Comparison of ENCODE assay signal across 2 cellular contexts in the genomic region with DNA sequence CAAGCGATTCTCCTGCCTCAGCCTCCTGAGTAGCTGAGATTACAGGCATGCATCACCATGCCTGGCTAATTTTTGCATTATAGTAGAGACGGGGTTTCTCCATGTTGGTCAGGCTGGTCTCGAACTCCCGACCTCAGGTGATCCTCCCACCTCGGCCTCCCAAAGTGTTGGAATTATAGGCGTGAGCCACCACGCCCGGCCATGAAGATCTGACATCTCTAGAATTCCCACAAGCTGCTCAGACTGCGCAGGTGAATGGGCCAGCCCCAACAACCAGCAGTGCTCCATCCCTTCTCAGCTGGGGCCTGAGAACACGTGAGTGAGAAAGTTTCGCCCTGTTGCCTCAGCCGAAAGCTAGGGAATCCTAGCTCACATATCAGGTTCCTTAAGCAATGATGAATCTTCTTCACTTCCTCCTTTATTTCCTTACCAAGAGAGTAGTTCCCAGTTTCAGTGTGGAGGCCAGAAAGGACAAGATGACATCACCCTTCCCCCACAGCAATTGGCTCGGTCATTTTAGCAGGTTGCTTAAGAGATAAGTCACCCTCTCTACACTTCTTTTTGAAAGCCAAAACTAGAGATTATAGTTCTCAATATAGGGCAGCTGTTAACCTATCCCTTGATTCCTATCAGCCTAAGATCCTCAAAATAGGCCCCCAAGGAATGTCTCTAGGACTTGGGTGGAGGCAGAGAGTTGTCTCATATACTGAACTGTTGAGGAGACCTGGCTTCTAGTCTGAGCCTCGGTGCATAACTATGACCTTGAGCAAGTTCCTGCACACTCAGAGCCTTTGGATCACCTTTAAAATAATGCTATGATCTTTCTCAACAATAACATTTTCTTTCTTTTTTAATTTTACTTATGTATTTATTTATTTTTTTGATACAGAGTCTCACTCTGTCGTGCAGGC.
TF ChIP-seq lines count a peak whose summit lies in the region.

No MANE protein-coding gene starts in this region.

TF ChIP-seq in A549, 52 proteins besides CTCF, POLR2A, EP300 and RAD21 (continued from another document):
- TF ChIP-seq TFCP2L1 (CRISPR knock-in tag; IDR thresholded peaks at IDR 0.05) (no peak), ZC3H11A (IDR thresholded peaks at IDR 0.05) (no peak)
- TF ChIP-seq, protein P1, sequence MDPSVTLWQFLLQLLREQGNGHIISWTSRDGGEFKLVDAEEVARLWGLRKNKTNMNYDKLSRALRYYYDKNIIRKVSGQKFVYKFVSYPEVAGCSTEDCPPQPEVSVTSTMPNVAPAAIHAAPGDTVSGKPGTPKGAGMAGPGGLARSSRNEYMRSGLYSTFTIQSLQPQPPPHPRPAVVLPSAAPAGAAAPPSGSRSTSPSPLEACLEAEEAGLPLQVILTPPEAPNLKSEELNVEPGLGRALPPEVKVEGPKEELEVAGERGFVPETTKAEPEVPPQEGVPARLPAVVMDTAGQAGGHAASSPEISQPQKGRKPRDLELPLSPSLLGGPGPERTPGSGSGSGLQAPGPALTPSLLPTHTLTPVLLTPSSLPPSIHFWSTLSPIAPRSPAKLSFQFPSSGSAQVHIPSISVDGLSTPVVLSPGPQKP (IDR thresholded peaks at IDR 0.05; ENCODE audit: low read depth, low read length): no peak
TF ChIP-seq in A549: peak in this region for 0.

TF ChIP-seq in GM23338, 12 proteins besides CTCF, POLR2A, EP300 and RAD21 (continued from another document):
- TF ChIP-seq, protein P2, sequence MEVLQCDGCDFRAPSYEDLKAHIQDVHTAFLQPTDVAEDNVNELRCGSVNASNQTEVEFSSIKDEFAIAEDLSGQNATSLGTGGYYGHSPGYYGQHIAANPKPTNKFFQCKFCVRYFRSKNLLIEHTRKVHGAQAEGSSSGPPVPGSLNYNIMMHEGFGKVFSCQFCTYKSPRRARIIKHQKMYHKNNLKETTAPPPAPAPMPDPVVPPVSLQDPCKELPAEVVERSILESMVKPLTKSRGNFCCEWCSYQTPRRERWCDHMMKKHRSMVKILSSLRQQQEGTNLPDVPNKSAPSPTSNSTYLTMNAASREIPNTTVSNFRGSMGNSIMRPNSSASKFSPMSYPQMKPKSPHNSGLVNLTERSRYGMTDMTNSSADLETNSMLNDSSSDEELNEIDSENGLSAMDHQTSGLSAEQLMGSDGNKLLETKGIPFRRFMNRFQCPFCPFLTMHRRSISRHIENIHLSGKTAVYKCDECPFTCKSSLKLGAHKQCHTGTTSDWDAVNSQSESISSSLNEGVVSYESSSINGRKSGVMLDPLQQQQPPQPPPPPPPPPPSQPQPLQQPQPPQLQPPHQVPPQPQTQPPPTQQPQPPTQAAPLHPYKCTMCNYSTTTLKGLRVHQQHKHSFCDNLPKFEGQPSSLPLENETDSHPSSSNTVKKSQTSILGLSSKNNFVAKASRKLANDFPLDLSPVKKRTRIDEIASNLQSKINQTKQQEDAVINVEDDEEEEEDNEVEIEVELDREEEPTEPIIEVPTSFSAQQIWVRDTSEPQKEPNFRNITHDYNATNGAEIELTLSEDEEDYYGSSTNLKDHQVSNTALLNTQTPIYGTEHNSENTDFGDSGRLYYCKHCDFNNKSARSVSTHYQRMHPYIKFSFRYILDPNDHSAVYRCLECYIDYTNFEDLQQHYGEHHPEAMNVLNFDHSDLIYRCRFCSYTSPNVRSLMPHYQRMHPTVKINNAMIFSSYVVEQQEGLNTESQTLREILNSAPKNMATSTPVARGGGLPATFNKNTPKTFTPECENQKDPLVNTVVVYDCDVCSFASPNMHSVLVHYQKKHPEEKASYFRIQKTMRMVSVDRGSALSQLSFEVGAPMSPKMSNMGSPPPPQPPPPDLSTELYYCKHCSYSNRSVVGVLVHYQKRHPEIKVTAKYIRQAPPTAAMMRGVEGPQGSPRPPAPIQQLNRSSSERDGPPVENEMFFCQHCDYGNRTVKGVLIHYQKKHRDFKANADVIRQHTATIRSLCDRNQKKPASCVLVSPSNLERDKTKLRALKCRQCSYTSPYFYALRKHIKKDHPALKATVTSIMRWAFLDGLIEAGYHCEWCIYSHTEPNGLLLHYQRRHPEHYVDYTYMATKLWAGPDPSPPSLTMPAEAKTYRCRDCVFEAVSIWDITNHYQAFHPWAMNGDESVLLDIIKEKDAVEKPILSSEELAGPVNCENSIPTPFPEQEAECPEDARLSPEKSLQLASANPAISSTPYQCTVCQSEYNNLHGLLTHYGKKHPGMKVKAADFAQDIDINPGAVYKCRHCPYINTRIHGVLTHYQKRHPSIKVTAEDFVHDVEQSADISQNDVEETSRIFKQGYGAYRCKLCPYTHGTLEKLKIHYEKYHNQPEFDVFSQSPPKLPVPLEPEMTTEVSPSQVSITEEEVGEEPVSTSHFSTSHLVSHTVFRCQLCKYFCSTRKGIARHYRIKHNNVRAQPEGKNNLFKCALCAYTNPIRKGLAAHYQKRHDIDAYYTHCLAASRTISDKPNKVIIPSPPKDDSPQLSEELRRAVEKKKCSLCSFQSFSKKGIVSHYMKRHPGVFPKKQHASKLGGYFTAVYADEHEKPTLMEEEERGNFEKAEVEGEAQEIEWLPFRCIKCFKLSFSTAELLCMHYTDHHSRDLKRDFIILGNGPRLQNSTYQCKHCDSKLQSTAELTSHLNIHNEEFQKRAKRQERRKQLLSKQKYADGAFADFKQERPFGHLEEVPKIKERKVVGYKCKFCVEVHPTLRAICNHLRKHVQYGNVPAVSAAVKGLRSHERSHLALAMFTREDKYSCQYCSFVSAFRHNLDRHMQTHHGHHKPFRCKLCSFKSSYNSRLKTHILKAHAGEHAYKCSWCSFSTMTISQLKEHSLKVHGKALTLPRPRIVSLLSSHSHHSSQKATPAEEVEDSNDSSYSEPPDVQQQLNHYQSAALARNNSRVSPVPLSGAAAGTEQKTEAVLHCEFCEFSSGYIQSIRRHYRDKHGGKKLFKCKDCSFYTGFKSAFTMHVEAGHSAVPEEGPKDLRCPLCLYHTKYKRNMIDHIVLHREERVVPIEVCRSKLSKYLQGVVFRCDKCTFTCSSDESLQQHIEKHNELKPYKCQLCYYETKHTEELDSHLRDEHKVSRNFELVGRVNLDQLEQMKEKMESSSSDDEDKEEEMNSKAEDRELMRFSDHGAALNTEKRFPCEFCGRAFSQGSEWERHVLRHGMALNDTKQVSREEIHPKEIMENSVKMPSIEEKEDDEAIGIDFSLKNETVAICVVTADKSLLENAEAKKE (CRISPR knock-in tag; IDR thresholded peaks at IDR 0.05): no peak
- TF ChIP-seq, protein P3, sequence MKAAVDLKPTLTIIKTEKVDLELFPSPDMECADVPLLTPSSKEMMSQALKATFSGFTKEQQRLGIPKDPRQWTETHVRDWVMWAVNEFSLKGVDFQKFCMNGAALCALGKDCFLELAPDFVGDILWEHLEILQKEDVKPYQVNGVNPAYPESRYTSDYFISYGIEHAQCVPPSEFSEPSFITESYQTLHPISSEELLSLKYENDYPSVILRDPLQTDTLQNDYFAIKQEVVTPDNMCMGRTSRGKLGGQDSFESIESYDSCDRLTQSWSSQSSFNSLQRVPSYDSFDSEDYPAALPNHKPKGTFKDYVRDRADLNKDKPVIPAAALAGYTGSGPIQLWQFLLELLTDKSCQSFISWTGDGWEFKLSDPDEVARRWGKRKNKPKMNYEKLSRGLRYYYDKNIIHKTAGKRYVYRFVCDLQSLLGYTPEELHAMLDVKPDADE (IDR thresholded peaks at IDR 0.05): no peak
- no peak for TF ChIP-seq POLR2AphosphoS5 (IDR thresholded peaks at IDR 0.05; ENCODE audit: low read depth)
- TF ChIP-seq, protein P4, sequence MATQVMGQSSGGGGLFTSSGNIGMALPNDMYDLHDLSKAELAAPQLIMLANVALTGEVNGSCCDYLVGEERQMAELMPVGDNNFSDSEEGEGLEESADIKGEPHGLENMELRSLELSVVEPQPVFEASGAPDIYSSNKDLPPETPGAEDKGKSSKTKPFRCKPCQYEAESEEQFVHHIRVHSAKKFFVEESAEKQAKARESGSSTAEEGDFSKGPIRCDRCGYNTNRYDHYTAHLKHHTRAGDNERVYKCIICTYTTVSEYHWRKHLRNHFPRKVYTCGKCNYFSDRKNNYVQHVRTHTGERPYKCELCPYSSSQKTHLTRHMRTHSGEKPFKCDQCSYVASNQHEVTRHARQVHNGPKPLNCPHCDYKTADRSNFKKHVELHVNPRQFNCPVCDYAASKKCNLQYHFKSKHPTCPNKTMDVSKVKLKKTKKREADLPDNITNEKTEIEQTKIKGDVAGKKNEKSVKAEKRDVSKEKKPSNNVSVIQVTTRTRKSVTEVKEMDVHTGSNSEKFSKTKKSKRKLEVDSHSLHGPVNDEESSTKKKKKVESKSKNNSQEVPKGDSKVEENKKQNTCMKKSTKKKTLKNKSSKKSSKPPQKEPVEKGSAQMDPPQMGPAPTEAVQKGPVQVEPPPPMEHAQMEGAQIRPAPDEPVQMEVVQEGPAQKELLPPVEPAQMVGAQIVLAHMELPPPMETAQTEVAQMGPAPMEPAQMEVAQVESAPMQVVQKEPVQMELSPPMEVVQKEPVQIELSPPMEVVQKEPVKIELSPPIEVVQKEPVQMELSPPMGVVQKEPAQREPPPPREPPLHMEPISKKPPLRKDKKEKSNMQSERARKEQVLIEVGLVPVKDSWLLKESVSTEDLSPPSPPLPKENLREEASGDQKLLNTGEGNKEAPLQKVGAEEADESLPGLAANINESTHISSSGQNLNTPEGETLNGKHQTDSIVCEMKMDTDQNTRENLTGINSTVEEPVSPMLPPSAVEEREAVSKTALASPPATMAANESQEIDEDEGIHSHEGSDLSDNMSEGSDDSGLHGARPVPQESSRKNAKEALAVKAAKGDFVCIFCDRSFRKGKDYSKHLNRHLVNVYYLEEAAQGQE (IDR thresholded peaks at IDR 0.05; ENCODE audit: unreplicated experiment): no peak
- TF ChIP-seq ZNF114 (CRISPR knock-in tag; IDR thresholded peaks at IDR 0.05): no peak
